In genomic region chr17:52515927-52516326, GRCh38 we compare ENCODE assay signal across 6 cellular contexts.
"Had no signal": no experiment of that assay in that cellular context is flagged by ENCODE, and none has a peak within 500 bp of the region (broad histone marks: within the 10 kb centered on the region; RNA-seq: fewer than 3 reads in every experiment).

No MANE protein-coding gene starts in this region.

- DNase-seq: GM23248, GOT3, H9, HCEC 1CT, IMR-90 had no signal

- H3K9ac ChIP-seq: GM23248 had no signal

- H3K27ac ChIP-seq: GM23248 had no signal

- H3K4me3 ChIP-seq: GM23248 had no signal

- FAIRE-seq: HTR-8/SVneo had no signal

- H3K27ac Mint-ChIP-seq: H9 had no signal

- H2AFZ ChIP-seq: GM23248 had no signal

- H3K9me3 Mint-ChIP-seq: H9 had no signal

- H3K4me3 Mint-ChIP-seq: H9 had no signal
